8 cellular contexts compared by ENCODE assay signal in genomic region chr19:57916168-57916995, GRCh38. TPM values are rescaled to one million over a fixed set of nuclear protein-coding genes. Genes with fewer than 3 reads are reported as not detected.
A peak's percentile ranks its signal among the peaks of the same experiment; 100 is the strongest.
DNase-seq lines count a peak whose midpoint lies in the region; ATAC-seq and TF ChIP-seq lines count a peak whose summit lies in the region.
"Not testable (repeated sequence)": the region's sequence is repeated elsewhere in the genome, so short reads cannot be mapped to it uniquely, and the experiment has no call there.

ZNF417 (minus strand) TSS chr19:57916592; CDS start chr19:57916411, 181 bp downstream.

- H3K9ac ChIP-seq in PC-3 (ENCODE audit: low read length) (peak within 1 kb of the TSS; percentile 83), muscle layer of colon (ENCODE audit: low read length) (peak within 1 kb of the TSS; percentile 54)

- peak; percentile 43 for TF ChIP-seq CTCF in PC-3 (conservative IDR thresholded peaks at IDR 0.05; ENCODE audit: low read depth, low read length)

- H3K4me3 ChIP-seq in PC-3 (ENCODE audit: low read length) (peak within 1 kb of the TSS; percentile 98), muscle layer of colon (ENCODE audit: low read depth in 1 of 2, low read length in 2 of 2) (peak within 1 kb of the TSS; percentile 73 to 78)

- TSS peak; percentile 71 for BruUV-seq in PC-3 (replicated peaks; lab: Mats Ljungman, UMichigan)

- H3K27me3 ChIP-seq in PC-3 (ENCODE audit: low read length); muscle layer of colon (ENCODE audit: control insufficient read depth in 1 of 2, insufficient read depth in 2 of 2, low read length in 2 of 2): not testable (repeated sequence)

- not testable (repeated sequence) for H4K20me1 ChIP-seq in PC-3 (ENCODE audit: low read length)

- peak; percentile 7; the same call in 1 of the 2 replicates for TF ChIP-seq RAD21 in Ishikawa (IDR thresholded peaks at IDR 0.05; ENCODE audit: low read depth)

- H3K79me2 ChIP-seq in PC-3 (ENCODE audit: low read length) = peaks cover 17% of the 10 kb centered on the region

- POLR2A ChIA-PET in PC-3 (lab: Charles Lee; ENCODE audit: unreplicated experiment) = not testable (repeated sequence)

- ATAC-seq in GM21576 (IDR thresholded peaks at IDR 0.05; ENCODE audit: unreplicated experiment) (peak; percentile 93), PC-3 (peak; percentile 100), esophagus mucosa (peak; percentile 99)

- intact Hi-C loops in PC-3 (cut with micrococcal nuclease) = not testable (repeated sequence)

- not testable (repeated sequence) for TF ChIP-seq EP300 in Ishikawa (IDR thresholded peaks at IDR 0.05; ENCODE audit: borderline replicate concordance)

- H3K9me2 ChIP-seq in PC-3 (replicated peaks; ENCODE audit: low read length) = not testable (repeated sequence)

- not testable (repeated sequence) for H3K4me1 ChIP-seq in PC-3 (ENCODE audit: insufficient read depth, low read length)
- H3K4me1 ChIP-seq in muscle layer of colon (ENCODE audit: insufficient read depth, low read length) = peaks cover 13% of the 10 kb centered on the region

- H2AFZ ChIP-seq in PC-3 (ENCODE audit: low read length) = peak within 1 kb of the TSS; percentile 94

- H3K27ac ChIP-seq in PC-3 (ENCODE audit: low read length) = not testable (repeated sequence)
- peak within 1 kb of the TSS; percentile 52 for H3K27ac ChIP-seq in muscle layer of colon (ENCODE audit: low read depth, low read length)

- peaks cover 31% of the 10 kb centered on the region for H3K36me3 ChIP-seq in PC-3 (ENCODE audit: low read depth, low read length)
- peaks cover 18% of the 10 kb centered on the region for H3K36me3 ChIP-seq in muscle layer of colon (ENCODE audit: insufficient read depth, low read length)

- peak within 1 kb of the TSS; percentile 97 for H3K4me2 ChIP-seq in PC-3 (ENCODE audit: low read length)

- CTCF ChIA-PET in PC-3 (lab: Charles Lee) = interaction anchor here (1.0 kb wide), 1 partner anchor 312 kb away, joined by 3 read pairs; no protein-coding TSS in a partner anchor

- H3F3A ChIP-seq in PC-3 (ENCODE audit: low read length, unreplicated experiment) = not testable (repeated sequence)

- DNase-seq in DMS53 (lab: John Stamatoyannopoulos, UW) (peak; percentile 97), PC-3 (peak; percentile 97), activated T-cell treated with anti-CD3 and anti-CD28 coated beads for 48 hours (ENCODE audit: low read depth) (peak; percentile 75)
- DNase-seq in stimulated activated CD8-positive, alpha-beta memory T cell treated with anti-CD3 and anti-CD28 coated beads, Interleukin-7, amount 100 ng/mL, for 24 hours (ENCODE audit: low read depth) = peak; percentile 53

- H3K9me3 ChIP-seq in PC-3 (ENCODE audit: low read length); muscle layer of colon (ENCODE audit: low read length): not testable (repeated sequence)

TF ChIP-seq in Ishikawa, 13 proteins besides CTCF, POLR2A, EP300 and RAD21:
- TF ChIP-seq USF1 (IDR thresholded peaks at IDR 0.05) (peak; percentile 58), YY1 (IDR thresholded peaks at IDR 0.05; ENCODE audit: low read depth) (peak; percentile 73; the same call in 1 of the 2 replicates), MAX (IDR thresholded peaks at IDR 0.05) (peak; percentile 26), TAF1 (IDR thresholded peaks at IDR 0.05; ENCODE audit: low read depth) (peak; percentile 54; the same call in 1 of the 2 replicates), TEAD4 (IDR thresholded peaks at IDR 0.05) (peak; percentile 33; the same call in 1 of the 2 replicates), TCF12 (IDR thresholded peaks at IDR 0.05; ENCODE audit: low read depth) (0 out of 2 replicates have a peak, but pooled peaks have one; percentile 14), CREB1 (IDR thresholded peaks at IDR 0.05; ENCODE audit: low read depth) (peak; percentile 67)

RNA-seq across cellular contexts. Expression of gene ZNF417, which starts in this region (rescaled TPM):
- 9.3 and 10.1 TPM in 2 replicates for total RNA-seq in PC-3 (2014; rRNA removed)
- 5.7 TPM for total RNA-seq in esophagus mucosa
